In genomic region chr11:108135845-108136599, GRCh38 we compare ENCODE assay signal across 9 cellular contexts. TPM values are rescaled to one million over a fixed set of nuclear protein-coding genes. Genes with fewer than 3 reads are reported as not detected.
DNase-seq lines count a peak whose midpoint lies in the region; ATAC-seq, FAIRE-seq and TF ChIP-seq lines count a peak whose summit lies in the region.
"Had no signal": no experiment of that assay in that cellular context is flagged by ENCODE, and none has a peak within 500 bp of the region (broad histone marks: within the 10 kb centered on the region; RNA-seq: fewer than 3 reads in every experiment).

No MANE protein-coding gene starts in this region.

- peaks cover 5% of the 10 kb centered on the region for H3K36me3 Mint-ChIP-seq in endothelial cell (ENCODE audit: low read depth, unreplicated experiment)

- peaks cover 0 to 5% of the 10 kb centered on the region in 2 donors for H3K36me3 ChIP-seq in prostate gland

- H3K4me1 ChIP-seq in A549 = peaks cover 6% of the 10 kb centered on the region; the same call in 2 of the 3 replicates
- no peaks in the 10 kb centered on the region for H3K4me1 ChIP-seq in prostate gland (replicated peaks)

- CTCF ChIA-PET in A549 (lab: Yijun Ruan, JAX) = no interaction called here

- H3K9me3 Mint-ChIP-seq in endothelial cell (ENCODE audit: unreplicated experiment) = no peaks in the 10 kb centered on the region

- H3K4me3 Mint-ChIP-seq in endothelial cell (ENCODE audit: unreplicated experiment) = no peak overlapping the region

- no peaks in the 10 kb centered on the region for H3K4me1 Mint-ChIP-seq in endothelial cell (ENCODE audit: unreplicated experiment)

- H3K27me3 Mint-ChIP-seq in endothelial cell (ENCODE audit: unreplicated experiment) = peaks cover 2% of the 10 kb centered on the region

- no peak for FAIRE-seq in A549 (lab: Jason Lieb, UNC)
- FAIRE-seq in HTR-8/SVneo (lab: Jason Lieb, UNC) = no peak
- FAIRE-seq: colon had no signal

- WGBS in A549 (ENCODE audit: missing lambda C conversion rate) = 81% methylated on average over 2 of the region's 2 CpGs
- WGBS in prostate gland = 59% methylated on average over 2 of the region's 2 CpGs

- no peak for TF ChIP-seq EP300 in A549 (IDR thresholded peaks at IDR 0.05)

- POLR2A ChIA-PET in A549 (lab: Yijun Ruan, JAX) = no interaction called here

- H3K4me2 ChIP-seq in A549 = no peak overlapping the region

- H3K27ac ChIP-seq in A549 (no peak overlapping the region), prostate gland (no peak overlapping the region)

- TF ChIP-seq CTCF in A549 (IDR thresholded peaks at IDR 0.05) (0 out of 3 replicates have a peak, but pooled peaks have one; percentile 11), endothelial cell (IDR thresholded peaks at IDR 0.05; ENCODE audit: unreplicated experiment) (peak; percentile 20), prostate gland (IDR thresholded peaks at IDR 0.05) (peak in 2 of 4 experiments; percentile 20 to 21)

- TF ChIP-seq POLR2A in A549 (IDR thresholded peaks at IDR 0.05; ENCODE audit: low read length) (no peak), prostate gland (IDR thresholded peaks at IDR 0.05) (no peak)

- H3K4me3 ChIP-seq in A549 (no peak overlapping the region), prostate gland (no peak overlapping the region)

- ATAC-seq in A549 (0 out of 6 replicates have a peak, but pooled peaks of 1 of the 2 experiments have one; percentile 19), GM18909 (IDR thresholded peaks at IDR 0.05; ENCODE audit: poor library complexity, unreplicated experiment) (peak; percentile 70)

- no peak overlapping the region for H3K27ac Mint-ChIP-seq in endothelial cell (ENCODE audit: unreplicated experiment)

- DNase-seq in A549 (ENCODE audit: low read depth in 1 of 2, low spot score in 1 of 2) (peak in 1 of 2 experiments; percentile 8), OCI-M1 (lab: John Stamatoyannopoulos, UW) (peak; percentile 20), endothelial cell (ENCODE audit: low spot score) (no peak), C1 segment of cervical spinal cord (lab: John Stamatoyannopoulos, UW) (no peak), prostate gland (ENCODE audit: low spot score) (no peak), HPDE6-E6E7 (ENCODE audit: extremely low spot score) (no peak), HTR-8/SVneo (ENCODE audit: insufficient read length, low spot score) (no peak)

- H3K9me3 ChIP-seq in A549 (no peaks in the 10 kb centered on the region), prostate gland (no peaks in the 10 kb centered on the region)

- no peak for TF ChIP-seq RAD21 in A549 (conservative IDR thresholded peaks at IDR 0.05 in 1 of 2, IDR thresholded peaks at IDR 0.05 in 1 of 2)

- intact Hi-C loops in prostate gland (cut with DNase I) = no loop called here

- no peaks in the 10 kb centered on the region for H3K27me3 ChIP-seq in prostate gland (replicated peaks; ENCODE audit: insufficient read depth)

TF ChIP-seq in A549, 52 proteins besides CTCF, POLR2A, EP300 and RAD21:
- no peak for TF ChIP-seq RFX5 (IDR thresholded peaks at IDR 0.05)
- no peak for TF ChIP-seq PHF8 (IDR thresholded peaks at IDR 0.05; ENCODE audit: borderline replicate concordance, low read depth)
- TF ChIP-seq JUN (IDR thresholded peaks at IDR 0.05) = no peak
- TF ChIP-seq FOXS1 (CRISPR knock-in tag; IDR thresholded peaks at IDR 0.05) = no peak
- TF ChIP-seq NPAS2 (CRISPR knock-in tag; IDR thresholded peaks at IDR 0.05; ENCODE audit: borderline replicate concordance) = no peak
- peak; percentile 96 for TF ChIP-seq MAFK (IDR thresholded peaks at IDR 0.05; ENCODE audit: partially characterized antibody)
- no peak for TF ChIP-seq CHD2 (IDR thresholded peaks at IDR 0.05; ENCODE audit: low read length, partially characterized antibody)
- TF ChIP-seq HES2 (IDR thresholded peaks at IDR 0.05) = no peak
TF ChIP-seq in A549: peak in this region for 1.

RNA-seq across cellular contexts. Expression of gene ACAT1, which starts 14.7 kb away (rescaled TPM):
- polyA plus RNA-seq in A549 (2011; rRNA removed) (102 and 119 TPM in 2 replicates), A549 (2017; fragmentation: RNase III; extraction: RNeasy Plus Mini Kit Qiagen cat#74134 plus additional on column Dnase treatment) (105 to 113 TPM (median 112 TPM) in 3 replicates)
- polyA plus RNA-seq in A549 (2012; cell fraction: cytosol; rRNA removed) = 62.2 and 70.5 TPM in 2 replicates
- 45.3 and 56.9 TPM in 2 replicates for polyA plus RNA-seq in A549 (2012; cell fraction: nucleus; rRNA removed)
- 34.1 and 36.0 TPM in 2 replicates for polyA minus RNA-seq in A549 (2011; rRNA and poly(A)+ RNA removed)
- total RNA-seq in endothelial cell (ENCODE audit: unreplicated experiment) (26.2 TPM), prostate gland (100 to 1,000 TPM in 1 of 2 donors, 10 to 100 TPM in 1; 65.1 to 152 TPM)
